Comparison of ENCODE assay signal across 35 cellular contexts in genomic region chr16:12006637-12007036, GRCh38. TPM values are rescaled to one million over a fixed set of nuclear protein-coding genes. Genes with fewer than 3 reads are reported as not detected.
"Had no signal": no experiment of that assay in that cellular context is flagged by ENCODE, and none has a peak within 500 bp of the region (broad histone marks: within the 10 kb centered on the region; RNA-seq: fewer than 3 reads in every experiment).

No MANE protein-coding gene starts in this region.

- H3K36me3 Mint-ChIP-seq: natural killer cell, neural progenitor cell had no signal

- H3K4me1 ChIP-seq: neural progenitor cell, parathyroid adenoma, testis, upper lobe of right lung, uterus had no signal

- H3K9me3 Mint-ChIP-seq: naive thymus-derived CD4-positive, alpha-beta T cell; natural killer cell; nephron; neural progenitor cell; stimulated activated memory B cell treated with anti-CD40 and anti-IgM and Interleukin-4, amounts not matched to agents 10 μg/mL and 1 μg/mL and 100 μg/mL, for 72 hours; stimulated activated naive CD8-positive, alpha-beta T cell treated with anti-CD3 and anti-CD28 coated beads, Interleukin-15, amount 100 ng/mL, for 72 hours had no signal

- H3K36me3 ChIP-seq: neural progenitor cell, ovary, uterus had no signal

- H3K9me3 ChIP-seq: ovary, psoas muscle, spleen, suprapubic skin, testis, tibial artery, upper lobe of right lung, uterus had no signal

- H3K27ac ChIP-seq: neural progenitor cell, ovary, parathyroid adenoma, psoas muscle, skin epidermis, spleen, suprapubic skin, testis, tibial artery, upper lobe of right lung, uterus had no signal

- H3K27me3 ChIP-seq: neural progenitor cell, ovary, spleen, suprapubic skin, testis, tibial artery, upper lobe of right lung, uterus had no signal

- H3K4me1 Mint-ChIP-seq: natural killer cell, neural progenitor cell had no signal

- H3K4me3 ChIP-seq: neural progenitor cell, ovary, psoas muscle, skin epidermis, smooth muscle cell, spleen, suprapubic skin, testis, tibial artery, upper lobe of right lung, uterus had no signal

- H3K27ac Mint-ChIP-seq: natural killer cell; nephron; neural progenitor cell; progenitor cell of endocrine pancreas; stimulated activated memory B cell treated with anti-CD40 and anti-IgM and Interleukin-4, amounts not matched to agents 10 μg/mL and 1 μg/mL and 100 μg/mL, for 72 hours; stimulated activated naive CD8-positive, alpha-beta T cell treated with anti-CD3 and anti-CD28 coated beads, Interleukin-15, amount 100 ng/mL, for 72 hours had no signal

- H3K4me2 ChIP-seq: neural progenitor cell, smooth muscle cell had no signal

- H3K9ac ChIP-seq: neural progenitor cell, parathyroid adenoma had no signal

- H2AFZ ChIP-seq: neural progenitor cell, parathyroid adenoma had no signal

- H3K27me3 Mint-ChIP-seq: naive thymus-derived CD4-positive, alpha-beta T cell; progenitor cell of endocrine pancreas; stimulated activated memory B cell treated with anti-CD40 and anti-IgM and Interleukin-4, amounts not matched to agents 10 μg/mL and 1 μg/mL and 100 μg/mL, for 72 hours; stimulated activated naive CD8-positive, alpha-beta T cell treated with anti-CD3 and anti-CD28 coated beads, Interleukin-15, amount 100 ng/mL, for 72 hours had no signal

- ATAC-seq: naive thymus-derived CD4-positive, alpha-beta T cell; natural killer cell; psoas muscle; right cardiac atrium; sciatic nerve; stimulated activated memory B cell treated with anti-CD40 and anti-IgM and Interleukin-4, amounts not matched to agents 10 μg/mL and 1 μg/mL and 100 μg/mL, for 72 hours; stimulated activated naive CD8-positive, alpha-beta T cell treated with anti-CD3 and anti-CD28 coated beads, Interleukin-15, amount 100 ng/mL, for 72 hours; stimulated activated naive CD8-positive, alpha-beta T cell treated with anti-CD3 and anti-CD28 coated beads, Interleukin-15, Interleukin-2, amounts not matched to agents 100 U/mL and 50 U/mL, for 24 hours; upper lobe of right lung had no signal

- H3K4me3 Mint-ChIP-seq: naive thymus-derived CD4-positive, alpha-beta T cell; natural killer cell; nephron; neural progenitor cell; stimulated activated memory B cell treated with anti-CD40 and anti-IgM and Interleukin-4, amounts not matched to agents 10 μg/mL and 1 μg/mL and 100 μg/mL, for 72 hours; stimulated activated naive CD8-positive, alpha-beta T cell treated with anti-CD3 and anti-CD28 coated beads, Interleukin-15, amount 100 ng/mL, for 72 hours had no signal

- DNase-seq: naive thymus-derived CD4-positive, alpha-beta T cell; natural killer cell; occipital lobe; ovary; posterior cingulate gyrus; psoas muscle; right cardiac atrium; spleen; stimulated activated CD4-positive, alpha-beta T cell treated with anti-CD3 and anti-CD28 coated beads, Interleukin-12 subunit alpha, Interleukin-12 subunit beta, amount 100 ng/mL, for 4 hours; stimulated activated CD4-positive, alpha-beta T cell treated with anti-CD3 and anti-CD28 coated beads, Interleukin-1b, Interleukin-23, amount 100 ng/mL, for 48 hours; stimulated activated CD4-positive, alpha-beta T cell treated with anti-CD3 and anti-CD28 coated beads, Interleukin-4, amount 100 ng/mL, for 1 hour; stimulated activated CD4-positive, alpha-beta T cell treated with anti-CD3 and anti-CD28 coated beads, Interleukin-4, amount 100 ng/mL, for 4 hours; stimulated activated CD8-positive, alpha-beta memory T cell treated with anti-CD3 and anti-CD28 coated beads, Interleukin-4, amount 100 ng/mL, for 48 hours; stimulated activated naive CD4-positive, alpha-beta T cell; stimulated activated naive CD8-positive, alpha-beta T cell treated with anti-CD3 and anti-CD28 coated beads, Interleukin-15, amount 100 ng/mL, for 72 hours; stimulated activated naive CD8-positive, alpha-beta T cell treated with anti-CD3 and anti-CD28 coated beads, Interleukin-15, Interleukin-2, amounts not matched to agents 100 U/mL and 50 U/mL, for 24 hours; substantia nigra; testis; tibial artery; trophoblast cell; upper lobe of right lung; uterus had no signal

RNA-seq across cellular contexts. Expression of gene TNFRSF17, which starts 41.6 kb away (rescaled TPM):
- total RNA-seq: occipital lobe, osteoblast, progenitor cell of endocrine pancreas, psoas muscle, renal cortical epithelial cell, sciatic nerve, smooth muscle cell, suprapubic skin, urinary bladder had no signal
- polyA plus RNA-seq: naive thymus-derived CD4-positive, alpha-beta T cell; neural cell; right cardiac atrium; smooth muscle cell; urinary bladder had no signal
